11 cellular contexts compared by ENCODE assay signal in the genomic region with DNA sequence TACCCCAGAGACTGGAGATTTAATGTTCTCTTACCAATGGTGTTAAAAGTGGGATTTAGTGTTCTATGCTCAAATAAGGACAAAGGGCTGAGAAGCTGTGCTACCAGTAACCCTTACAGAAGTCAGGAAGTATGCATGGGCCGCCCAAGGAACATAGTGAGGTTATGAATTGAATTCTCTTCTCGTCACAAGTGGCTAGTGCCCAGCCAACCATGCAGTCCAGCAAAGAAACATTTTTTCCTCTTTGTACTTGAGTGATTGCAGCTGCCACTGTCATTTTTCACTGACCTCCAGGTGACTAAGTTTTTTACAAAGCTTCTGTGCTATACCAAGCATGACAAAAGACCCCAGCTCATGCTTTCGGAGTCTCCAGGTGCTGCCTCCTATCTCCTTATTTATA.
DNase-seq lines count a peak whose midpoint lies in the region; ATAC-seq, FAIRE-seq and TF ChIP-seq lines count a peak whose summit lies in the region.
"Had no signal": no experiment of that assay in that cellular context is flagged by ENCODE, and none has a peak within 500 bp of the region (broad histone marks: within the 10 kb centered on the region; RNA-seq: fewer than 3 reads in every experiment).

No MANE protein-coding gene starts in this region.

- no peak overlapping the region for H2BK5ac ChIP-seq in mesendoderm (ENCODE audit: low read length)

- no peak overlapping the region for H4K5ac ChIP-seq in mesendoderm (ENCODE audit: low read length)

- no peak overlapping the region for H3K4me2 ChIP-seq in mesendoderm (ENCODE audit: low read length)

- ATAC-seq in GM21423 (IDR thresholded peaks at IDR 0.05; ENCODE audit: unreplicated experiment) (peak; percentile 97), HG03280 (IDR thresholded peaks at IDR 0.05; ENCODE audit: unreplicated experiment) (peak; percentile 64)
- no peak for ATAC-seq in natural killer cell treated with Interleukin-12 subunit alpha and Interleukin-12 subunit beta and Interleukin-15 and Interleukin-18, amount 100 ng/mL, for 72 hours
- ATAC-seq: activated T-helper 17 cell treated with anti-CD3 and anti-CD28 coated beads, Interleukin-2, amount 50 U/mL, for 72 hours; foreskin keratinocyte had no signal

- DNase-seq in GM12892 (ENCODE audit: insufficient read length) (no peak), fibroblast of villous mesenchyme (ENCODE audit: low read depth) (peak; percentile 8), NCI-H526 (lab: John Stamatoyannopoulos, UW) (no peak), mesendoderm (no peak)
- no peak for DNase-seq in natural killer cell treated with Interleukin-12 subunit alpha and Interleukin-12 subunit beta and Interleukin-15 and Interleukin-18, amount 100 ng/mL, for 72 hours (ENCODE audit: low spot score)
- DNase-seq in activated naive CD4-positive, alpha-beta T cell treated with anti-CD3 and anti-CD28 coated beads for 36 hours, result no peak
- DNase-seq: foreskin keratinocyte, SHP77 had no signal

- H3K4me3 ChIP-seq in fibroblast of villous mesenchyme (ENCODE audit: low read depth, low read length) (no peak overlapping the region), mesendoderm (ENCODE audit: low read length) (no peak overlapping the region)

- intact Hi-C loops in activated naive CD4-positive, alpha-beta T cell treated with anti-CD3 and anti-CD28 coated beads for 36 hours (cut with micrococcal nuclease), result no loop called here

- H3K27me3 ChIP-seq in mesendoderm (ENCODE audit: insufficient read depth, low read length, poor library complexity), result no peaks in the 10 kb centered on the region
- H3K27me3 ChIP-seq: foreskin keratinocyte had no signal

- no peaks in the 10 kb centered on the region for H3K4me1 Mint-ChIP-seq in natural killer cell treated with Interleukin-12 subunit alpha and Interleukin-12 subunit beta and Interleukin-15 and Interleukin-18, amount 100 ng/mL, for 72 hours (ENCODE audit: low read depth in 2 of 2)
- H3K4me1 Mint-ChIP-seq in activated naive CD4-positive, alpha-beta T cell treated with anti-CD3 and anti-CD28 coated beads for 36 hours (ENCODE audit: low read depth), result no peaks in the 10 kb centered on the region
- H3K4me1 Mint-ChIP-seq: activated T-helper 17 cell treated with anti-CD3 and anti-CD28 coated beads, Interleukin-2, amount 50 U/mL, for 72 hours had no signal

- no peak overlapping the region for H3K9ac ChIP-seq in mesendoderm (ENCODE audit: low read length)

- H3K79me1 ChIP-seq in mesendoderm (ENCODE audit: low read length), result no peaks in the 10 kb centered on the region

- no peak overlapping the region for H3K4me3 Mint-ChIP-seq in natural killer cell treated with Interleukin-12 subunit alpha and Interleukin-12 subunit beta and Interleukin-15 and Interleukin-18, amount 100 ng/mL, for 72 hours
- H3K4me3 Mint-ChIP-seq in activated naive CD4-positive, alpha-beta T cell treated with anti-CD3 and anti-CD28 coated beads for 36 hours, result no peak overlapping the region
- H3K4me3 Mint-ChIP-seq: activated T-helper 17 cell treated with anti-CD3 and anti-CD28 coated beads, Interleukin-2, amount 50 U/mL, for 72 hours had no signal

- CTCF ChIA-PET in activated naive CD4-positive, alpha-beta T cell treated with anti-CD3 and anti-CD28 coated beads for 36 hours (lab: Charles Lee), result no interaction called here

- H3K27ac Mint-ChIP-seq in natural killer cell treated with Interleukin-12 subunit alpha and Interleukin-12 subunit beta and Interleukin-15 and Interleukin-18, amount 100 ng/mL, for 72 hours, result no peak overlapping the region
- H3K27ac Mint-ChIP-seq in activated naive CD4-positive, alpha-beta T cell treated with anti-CD3 and anti-CD28 coated beads for 36 hours, result no peak overlapping the region
- H3K27ac Mint-ChIP-seq: activated T-helper 17 cell treated with anti-CD3 and anti-CD28 coated beads, Interleukin-2, amount 50 U/mL, for 72 hours had no signal

- no peak overlapping the region for H3K4ac ChIP-seq in mesendoderm (ENCODE audit: low read depth, low read length)

- H3K36me3 Mint-ChIP-seq in natural killer cell treated with Interleukin-12 subunit alpha and Interleukin-12 subunit beta and Interleukin-15 and Interleukin-18, amount 100 ng/mL, for 72 hours, result no peaks in the 10 kb centered on the region
- no peaks in the 10 kb centered on the region for H3K36me3 Mint-ChIP-seq in activated naive CD4-positive, alpha-beta T cell treated with anti-CD3 and anti-CD28 coated beads for 36 hours (ENCODE audit: low read depth)

- H2BK120ac ChIP-seq in mesendoderm (ENCODE audit: low read depth, low read length), result no peak overlapping the region

- no CpG with 5 or more reads among the region's 3 CpGs for WGBS in mesendoderm (ENCODE audit: extremely low coverage, insufficient coverage, low lambda C conversion rate)

- peak; percentile 96 for FAIRE-seq in GM12892 (lab: Jason Lieb, UNC)

- TF ChIP-seq CTCF in fibroblast of villous mesenchyme (IDR thresholded peaks at IDR 0.05; ENCODE audit: insufficient read depth, low read depth, low read length), result no peak

- no peaks in the 10 kb centered on the region for H3K36me3 ChIP-seq in mesendoderm (ENCODE audit: control insufficient read depth, insufficient read depth, low read length)

- H4K8ac ChIP-seq in mesendoderm (ENCODE audit: low read depth, low read length), result no peak overlapping the region

- H3K9me3 Mint-ChIP-seq in natural killer cell treated with Interleukin-12 subunit alpha and Interleukin-12 subunit beta and Interleukin-15 and Interleukin-18, amount 100 ng/mL, for 72 hours, result no peaks in the 10 kb centered on the region
- no peaks in the 10 kb centered on the region for H3K9me3 Mint-ChIP-seq in activated naive CD4-positive, alpha-beta T cell treated with anti-CD3 and anti-CD28 coated beads for 36 hours
- H3K9me3 Mint-ChIP-seq: activated T-helper 17 cell treated with anti-CD3 and anti-CD28 coated beads, Interleukin-2, amount 50 U/mL, for 72 hours had no signal

- H3K4me1 ChIP-seq in mesendoderm (ENCODE audit: control insufficient read depth, low read depth, low read length), result no peaks in the 10 kb centered on the region
- H3K4me1 ChIP-seq: foreskin keratinocyte had no signal

- no peaks in the 10 kb centered on the region for H3K79me2 ChIP-seq in mesendoderm (ENCODE audit: control insufficient read depth, insufficient read depth, low read length)

- no peaks in the 10 kb centered on the region for H3K27me3 Mint-ChIP-seq in natural killer cell treated with Interleukin-12 subunit alpha and Interleukin-12 subunit beta and Interleukin-15 and Interleukin-18, amount 100 ng/mL, for 72 hours
- peaks cover 5% of the 10 kb centered on the region for H3K27me3 Mint-ChIP-seq in activated naive CD4-positive, alpha-beta T cell treated with anti-CD3 and anti-CD28 coated beads for 36 hours (ENCODE audit: low read depth)

- H3K27ac ChIP-seq in mesendoderm (ENCODE audit: low read depth, low read length), result no peak overlapping the region
- H3K27ac ChIP-seq: foreskin keratinocyte had no signal

- no peak for TF ChIP-seq POLR2A in GM12892 (IDR thresholded peaks at IDR 0.05; ENCODE audit: low read depth, low read length)

- no peak overlapping the region for H2BK15ac ChIP-seq in mesendoderm (replicated peaks; ENCODE audit: low read depth)

- H2AK5ac ChIP-seq in mesendoderm (ENCODE audit: low read length), result no peak overlapping the region

- no peak overlapping the region for H3K23ac ChIP-seq in mesendoderm (ENCODE audit: low read length)

- no peak overlapping the region for H3K56ac ChIP-seq in mesendoderm (ENCODE audit: low read length)

- no peak overlapping the region for H3K18ac ChIP-seq in mesendoderm (ENCODE audit: low read length)

Comparison
In these comparisons a context has a peak if more than half of its experiments do, and no peak if none do; other contexts are left out.
1. ATAC-seq: peak in GM21423 (single experiment) and HG03280 (single experiment); none in natural killer cell treated with Interleukin-12 subunit alpha and Interleukin-12 subunit beta and Interleukin-15 and Interleukin-18, amount 100 ng/mL, for 72 hours (0 of 2).